In the genomic region with DNA sequence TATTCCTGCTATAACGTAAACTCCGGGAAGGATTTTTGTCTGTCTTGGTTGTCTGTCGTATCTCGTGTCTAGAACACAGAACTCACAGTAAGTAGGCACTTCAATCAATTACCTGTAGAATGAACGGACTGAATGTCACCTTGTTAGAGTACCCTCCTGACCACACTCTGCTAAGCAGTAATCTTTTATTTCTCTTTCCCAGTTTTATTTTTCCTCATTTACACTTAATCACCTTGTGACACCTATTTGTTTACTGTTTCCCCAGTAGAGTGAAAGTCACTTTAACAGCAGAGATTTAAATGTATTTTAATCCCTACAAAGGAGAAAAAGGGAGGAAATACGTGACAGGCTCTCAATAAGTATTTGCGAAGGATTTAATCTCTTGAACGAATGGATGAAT, we compare ENCODE assay signal across 1 cellular context.
TF ChIP-seq lines count a peak whose summit lies in the region.

No MANE protein-coding gene starts in this region.

TF ChIP-seq in HepG2, 621 proteins besides CTCF, POLR2A, EP300 and RAD21 (continued from another document):
- TF ChIP-seq ZNF124 (CRISPR knock-in tag; IDR thresholded peaks at IDR 0.05) (no peak), ZBTB3 (CRISPR knock-in tag; IDR thresholded peaks at IDR 0.05; ENCODE audit: borderline replicate concordance, low read depth) (0 out of 2 replicates have a peak, but pooled peaks have one; percentile 12), CREM (IDR thresholded peaks at IDR 0.05) (peak; percentile 7; the same call in 1 of the 2 replicates), CREM (CRISPR knock-in tag; IDR thresholded peaks at IDR 0.05) (no peak), ZNF335 (CRISPR knock-in tag; IDR thresholded peaks at IDR 0.05) (no peak), YY1 (IDR thresholded peaks at IDR 0.05; ENCODE audit: insufficient read depth, insufficient replicate concordance, low read depth, low read length) (no peak), NR2F2 (IDR thresholded peaks at IDR 0.05; ENCODE audit: borderline replicate concordance, low read depth) (peak; percentile 48; the same call in 1 of the 2 replicates), TEAD3 (CRISPR knock-in tag; optimal IDR thresholded peaks at IDR 0.05; ENCODE audit: borderline replicate concordance) (no peak), ATF1 (CRISPR knock-in tag; IDR thresholded peaks at IDR 0.05) (peak; percentile 39; the same call in 1 of the 2 replicates), ZNF354B (CRISPR knock-in tag; IDR thresholded peaks at IDR 0.05) (no peak), ZNF232 (CRISPR knock-in tag; IDR thresholded peaks at IDR 0.05; ENCODE audit: borderline replicate concordance) (no peak), ZNF260 (CRISPR knock-in tag; IDR thresholded peaks at IDR 0.05; ENCODE audit: borderline replicate concordance, low read depth) (no peak)
- TF ChIP-seq, protein P1, sequence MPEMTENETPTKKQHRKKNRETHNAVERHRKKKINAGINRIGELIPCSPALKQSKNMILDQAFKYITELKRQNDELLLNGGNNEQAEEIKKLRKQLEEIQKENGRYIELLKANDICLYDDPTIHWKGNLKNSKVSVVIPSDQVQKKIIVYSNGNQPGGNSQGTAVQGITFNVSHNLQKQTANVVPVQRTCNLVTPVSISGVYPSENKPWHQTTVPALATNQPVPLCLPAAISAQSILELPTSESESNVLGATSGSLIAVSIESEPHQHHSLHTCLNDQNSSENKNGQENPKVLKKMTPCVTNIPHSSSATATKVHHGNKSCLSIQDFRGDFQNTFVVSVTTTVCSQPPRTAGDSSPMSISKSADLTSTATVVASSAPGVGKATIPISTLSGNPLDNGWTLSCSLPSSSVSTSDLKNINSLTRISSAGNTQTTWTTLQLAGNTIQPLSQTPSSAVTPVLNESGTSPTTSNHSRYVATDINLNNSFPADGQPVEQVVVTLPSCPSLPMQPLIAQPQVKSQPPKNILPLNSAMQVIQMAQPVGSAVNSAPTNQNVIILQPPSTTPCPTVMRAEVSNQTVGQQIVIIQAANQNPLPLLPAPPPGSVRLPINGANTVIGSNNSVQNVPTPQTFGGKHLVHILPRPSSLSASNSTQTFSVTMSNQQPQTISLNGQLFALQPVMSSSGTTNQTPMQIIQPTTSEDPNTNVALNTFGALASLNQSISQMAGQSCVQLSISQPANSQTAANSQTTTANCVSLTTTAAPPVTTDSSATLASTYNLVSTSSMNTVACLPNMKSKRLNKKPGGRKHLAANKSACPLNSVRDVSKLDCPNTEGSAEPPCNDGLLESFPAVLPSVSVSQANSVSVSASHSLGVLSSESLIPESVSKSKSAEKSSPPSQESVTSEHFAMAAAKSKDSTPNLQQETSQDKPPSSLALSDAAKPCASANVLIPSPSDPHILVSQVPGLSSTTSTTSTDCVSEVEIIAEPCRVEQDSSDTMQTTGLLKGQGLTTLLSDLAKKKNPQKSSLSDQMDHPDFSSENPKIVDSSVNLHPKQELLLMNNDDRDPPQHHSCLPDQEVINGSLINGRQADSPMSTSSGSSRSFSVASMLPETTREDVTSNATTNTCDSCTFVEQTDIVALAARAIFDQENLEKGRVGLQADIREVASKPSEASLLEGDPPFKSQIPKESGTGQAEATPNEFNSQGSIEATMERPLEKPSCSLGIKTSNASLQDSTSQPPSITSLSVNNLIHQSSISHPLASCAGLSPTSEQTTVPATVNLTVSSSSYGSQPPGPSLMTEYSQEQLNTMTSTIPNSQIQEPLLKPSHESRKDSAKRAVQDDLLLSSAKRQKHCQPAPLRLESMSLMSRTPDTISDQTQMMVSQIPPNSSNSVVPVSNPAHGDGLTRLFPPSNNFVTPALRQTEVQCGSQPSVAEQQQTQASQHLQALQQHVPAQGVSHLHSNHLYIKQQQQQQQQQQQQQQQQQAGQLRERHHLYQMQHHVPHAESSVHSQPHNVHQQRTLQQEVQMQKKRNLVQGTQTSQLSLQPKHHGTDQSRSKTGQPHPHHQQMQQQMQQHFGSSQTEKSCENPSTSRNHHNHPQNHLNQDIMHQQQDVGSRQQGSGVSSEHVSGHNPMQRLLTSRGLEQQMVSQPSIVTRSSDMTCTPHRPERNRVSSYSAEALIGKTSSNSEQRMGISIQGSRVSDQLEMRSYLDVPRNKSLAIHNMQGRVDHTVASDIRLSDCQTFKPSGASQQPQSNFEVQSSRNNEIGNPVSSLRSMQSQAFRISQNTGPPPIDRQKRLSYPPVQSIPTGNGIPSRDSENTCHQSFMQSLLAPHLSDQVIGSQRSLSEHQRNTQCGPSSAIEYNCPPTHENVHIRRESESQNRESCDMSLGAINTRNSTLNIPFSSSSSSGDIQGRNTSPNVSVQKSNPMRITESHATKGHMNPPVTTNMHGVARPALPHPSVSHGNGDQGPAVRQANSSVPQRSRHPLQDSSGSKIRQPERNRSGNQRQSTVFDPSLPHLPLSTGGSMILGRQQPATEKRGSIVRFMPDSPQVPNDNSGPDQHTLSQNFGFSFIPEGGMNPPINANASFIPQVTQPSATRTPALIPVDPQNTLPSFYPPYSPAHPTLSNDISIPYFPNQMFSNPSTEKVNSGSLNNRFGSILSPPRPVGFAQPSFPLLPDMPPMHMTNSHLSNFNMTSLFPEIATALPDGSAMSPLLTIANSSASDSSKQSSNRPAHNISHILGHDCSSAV (CRISPR knock-in tag; IDR thresholded peaks at IDR 0.05; ENCODE audit: borderline replicate concordance) = no peak
- TF ChIP-seq, protein P2, sequence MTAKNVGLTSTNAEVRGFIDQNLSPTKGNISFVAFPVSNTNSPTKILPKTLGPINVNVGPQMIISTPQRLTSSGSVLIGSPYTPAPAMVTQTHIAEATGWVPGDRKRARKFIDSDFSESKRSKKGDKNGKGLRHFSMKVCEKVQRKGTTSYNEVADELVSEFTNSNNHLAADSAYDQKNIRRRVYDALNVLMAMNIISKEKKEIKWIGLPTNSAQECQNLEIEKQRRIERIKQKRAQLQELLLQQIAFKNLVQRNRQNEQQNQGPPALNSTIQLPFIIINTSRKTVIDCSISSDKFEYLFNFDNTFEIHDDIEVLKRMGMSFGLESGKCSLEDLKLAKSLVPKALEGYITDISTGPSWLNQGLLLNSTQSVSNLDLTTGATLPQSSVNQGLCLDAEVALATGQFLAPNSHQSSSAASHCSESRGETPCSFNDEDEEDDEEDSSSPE (CRISPR knock-in tag; IDR thresholded peaks at IDR 0.05) = no peak
- TF ChIP-seq, protein P3, sequence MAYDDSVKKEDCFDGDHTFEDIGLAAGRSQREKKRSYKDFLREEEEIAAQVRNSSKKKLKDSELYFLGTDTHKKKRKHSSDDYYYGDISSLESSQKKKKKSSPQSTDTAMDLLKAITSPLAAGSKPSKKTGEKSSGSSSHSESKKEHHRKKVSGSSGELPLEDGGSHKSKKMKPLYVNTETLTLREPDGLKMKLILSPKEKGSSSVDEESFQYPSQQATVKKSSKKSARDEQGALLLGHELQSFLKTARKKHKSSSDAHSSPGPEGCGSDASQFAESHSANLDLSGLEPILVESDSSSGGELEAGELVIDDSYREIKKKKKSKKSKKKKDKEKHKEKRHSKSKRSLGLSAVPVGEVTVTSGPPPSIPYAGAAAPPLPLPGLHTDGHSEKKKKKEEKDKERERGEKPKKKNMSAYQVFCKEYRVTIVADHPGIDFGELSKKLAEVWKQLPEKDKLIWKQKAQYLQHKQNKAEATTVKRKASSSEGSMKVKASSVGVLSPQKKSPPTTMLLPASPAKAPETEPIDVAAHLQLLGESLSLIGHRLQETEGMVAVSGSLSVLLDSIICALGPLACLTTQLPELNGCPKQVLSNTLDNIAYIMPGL (CRISPR knock-in tag; IDR thresholded peaks at IDR 0.05; ENCODE audit: borderline replicate concordance in 1 of 2, low read depth in 1 of 2) = no peak
